ENCODE assay signal across 25 cellular contexts in the genomic region with DNA sequence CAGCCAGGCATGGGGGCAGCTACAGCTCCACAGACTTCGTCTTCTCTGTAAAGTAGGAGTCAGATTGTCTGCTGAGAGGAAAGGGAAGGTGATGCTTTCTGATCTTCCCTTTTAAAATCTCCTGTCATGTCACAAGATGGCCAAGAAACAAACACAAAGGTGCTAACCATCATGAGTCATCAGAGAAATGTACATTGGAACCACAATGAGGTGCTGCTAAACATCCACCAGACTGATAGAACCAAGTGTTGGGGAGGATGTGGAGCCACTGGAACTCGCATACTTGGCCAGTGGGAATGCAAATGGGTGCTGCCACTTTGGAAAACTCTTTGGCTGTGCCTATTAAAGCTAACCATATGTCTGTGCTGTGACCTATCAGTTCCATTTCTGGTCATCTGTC.
"Had no signal": no experiment of that assay in that cellular context is flagged by ENCODE, and none has a peak within 500 bp of the region (broad histone marks: within the 10 kb centered on the region; RNA-seq: fewer than 3 reads in every experiment).

No MANE protein-coding gene starts in this region.

- ATAC-seq: activated CD4-positive, alpha-beta T cell treated with anti-CD3 and anti-CD28 coated beads for 36 hours; K562; Panc1; Right ventricle myocardium inferior; T-cell had no signal

- H3K27ac ChIP-seq: brain microvascular endothelial cell, cardiac muscle cell, SK-N-MC, WERI-Rb-1 had no signal

- DNase-seq: activated CD4-positive, alpha-beta T cell treated with anti-CD3 and anti-CD28 coated beads for 36 hours; activated CD4-positive, alpha-beta T cell treated with anti-CD3 and anti-CD28 coated beads, Interleukin-2, amount 50 U/mL, for 1 hour; activated CD8-positive, alpha-beta memory T cell treated with anti-CD3 and anti-CD28 coated beads for 24 hours; activated T-cell treated with anti-CD3 and anti-CD28 coated beads, Interleukin-2, amount 50 U/mL, for 48 hours; brain microvascular endothelial cell; Kasumi-1; NCI-H1092; NCI-H1417 treated with DMSO at 0.1 percent for 48 hours; NCI-H1694; NCI-H2029; NCI-H2107; NCI-H2171 treated with DMSO at 0.1 percent for 48 hours; NCI-H226; NCI-H526 treated with DMSO at 0.1 percent for 48 hours; NCI-H82; OCI-M1; RPMI8226; T-cell; WERI-Rb-1 had no signal

- H3K27ac Mint-ChIP-seq: activated CD4-positive, alpha-beta T cell treated with anti-CD3 and anti-CD28 coated beads for 36 hours; activated naive CD4-positive, alpha-beta T cell treated with anti-CD3 and anti-CD28 coated beads, Interleukin-2, amount 50 U/mL, for 24 hours had no signal

- H3K27me3 ChIP-seq: brain microvascular endothelial cell, cardiac muscle cell had no signal

- H3K4me3 Mint-ChIP-seq: activated CD4-positive, alpha-beta T cell treated with anti-CD3 and anti-CD28 coated beads for 36 hours; activated naive CD4-positive, alpha-beta T cell treated with anti-CD3 and anti-CD28 coated beads, Interleukin-2, amount 50 U/mL, for 24 hours; T-cell had no signal

- H3K9me3 Mint-ChIP-seq: activated naive CD4-positive, alpha-beta T cell treated with anti-CD3 and anti-CD28 coated beads, Interleukin-2, amount 50 U/mL, for 24 hours had no signal

- H3K27me3 Mint-ChIP-seq: activated CD4-positive, alpha-beta T cell treated with anti-CD3 and anti-CD28 coated beads for 36 hours; activated naive CD4-positive, alpha-beta T cell treated with anti-CD3 and anti-CD28 coated beads, Interleukin-2, amount 50 U/mL, for 24 hours; T-cell had no signal

- H3K4me1 Mint-ChIP-seq: activated CD4-positive, alpha-beta T cell treated with anti-CD3 and anti-CD28 coated beads for 36 hours; activated naive CD4-positive, alpha-beta T cell treated with anti-CD3 and anti-CD28 coated beads, Interleukin-2, amount 50 U/mL, for 24 hours; T-cell had no signal
